9 cellular contexts compared by ENCODE assay signal in the genomic region with DNA sequence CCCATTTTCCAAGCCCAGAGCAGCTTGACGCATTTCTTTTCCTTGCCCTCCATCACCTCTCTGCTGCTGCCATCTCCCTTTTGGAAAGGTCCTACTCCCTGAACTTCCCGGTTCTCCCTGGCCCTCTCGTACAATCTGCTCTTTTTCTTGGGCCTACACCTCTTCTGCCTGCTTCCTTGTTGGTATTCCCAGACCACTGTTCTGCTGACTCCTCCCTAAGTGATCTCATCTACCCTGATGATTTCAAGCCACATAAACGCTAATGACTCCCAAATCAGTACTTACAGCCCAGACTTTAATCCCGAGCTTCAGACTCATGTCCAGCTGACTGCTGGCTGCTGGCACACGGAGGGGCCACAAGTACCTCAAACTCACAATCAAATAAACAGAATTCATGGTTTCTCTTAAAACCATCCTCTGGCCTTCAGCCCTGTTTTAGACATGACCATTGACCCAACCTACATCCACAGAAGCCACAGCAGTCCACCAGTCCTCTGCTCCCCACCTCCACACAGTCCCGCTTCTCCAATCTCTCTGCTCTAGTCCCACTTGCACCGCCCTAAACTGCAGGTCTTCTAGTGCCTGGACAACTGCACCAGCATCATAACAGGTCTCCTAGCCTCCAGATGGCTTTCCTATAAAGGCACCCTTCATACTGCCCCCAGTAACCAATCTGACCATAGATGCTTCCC. TPM values are rescaled to one million over a fixed set of nuclear protein-coding genes. Genes with fewer than 3 reads are reported as not detected.
DNase-seq lines count a peak whose midpoint lies in the region; ATAC-seq and TF ChIP-seq lines count a peak whose summit lies in the region.
"Had no signal": no experiment of that assay in that cellular context is flagged by ENCODE, and none has a peak within 500 bp of the region (broad histone marks: within the 10 kb centered on the region; RNA-seq: fewer than 3 reads in every experiment).

No MANE protein-coding gene starts in this region.

- no peak for TF ChIP-seq CTCF in fibroblast of mammary gland (conservative IDR thresholded peaks at IDR 0.05; ENCODE audit: control insufficient read depth, insufficient read depth, low read depth, low read length)

- intact Hi-C loops in sciatic nerve (cut with DNase I), result no loop called here

- peak; percentile 85 for ATAC-seq in sciatic nerve
- ATAC-seq in GM18873 (IDR thresholded peaks at IDR 0.05; ENCODE audit: low FRiP score, unreplicated experiment), result no peak

- DNase-seq in GM03348 (ENCODE audit: low spot score), result peak; percentile 82
- peak; percentile 72 for DNase-seq in RPMI7951 (ENCODE audit: low read depth)
- peak; percentile 96 for DNase-seq in fibroblast of mammary gland (ENCODE audit: low read depth)
- DNase-seq in sciatic nerve (ENCODE audit: low spot score), result no peak
- no peak for DNase-seq in SHP77 treated with DMSO at 0.1 percent for 48 hours (lab: John Stamatoyannopoulos, UW)
- no peak for DNase-seq in NCI-H2107 treated with DMSO at 0.1 percent for 48 hours (lab: John Stamatoyannopoulos, UW; ENCODE audit: unreplicated experiment)
- no peak for DNase-seq in NCI-H2029 treated with DMSO at 0.1 percent for 48 hours (lab: John Stamatoyannopoulos, UW)
- DNase-seq: NCI-H446 treated with DMSO at 0.1 percent for 48 hours had no signal

- no peak overlapping the region for H3K4me3 ChIP-seq in fibroblast of mammary gland (ENCODE audit: control insufficient read depth, low read depth, low read length)

RNA-seq across cellular contexts. Expression of a gene that starts 57.6 kb away (rescaled TPM):
- 64.2 and 78.8 TPM in 2 replicates for total RNA-seq in RPMI7951 (2014; rRNA removed; shearing (Covaris generic))
- total RNA-seq in sciatic nerve, result 23.2 TPM

RNA-seq across cellular contexts. Expression of a gene that starts 57.8 kb away (rescaled TPM):
- total RNA-seq in RPMI7951 (2014; rRNA removed; shearing (Covaris generic)), result 7.0 and 11.5 TPM in 2 replicates
- 2.1 TPM for total RNA-seq in sciatic nerve

Comparison
In these comparisons a context has a peak if more than half of its experiments do, and no peak if none do; other contexts are left out.
1. DNase-seq: peak in GM03348 (single experiment), RPMI7951 (single experiment) and fibroblast of mammary gland (single experiment); none in sciatic nerve (single experiment), SHP77 treated with DMSO at 0.1 percent for 48 hours (single experiment), NCI-H2107 treated with DMSO at 0.1 percent for 48 hours (single experiment) and NCI-H2029 treated with DMSO at 0.1 percent for 48 hours (single experiment).